In the genomic region with DNA sequence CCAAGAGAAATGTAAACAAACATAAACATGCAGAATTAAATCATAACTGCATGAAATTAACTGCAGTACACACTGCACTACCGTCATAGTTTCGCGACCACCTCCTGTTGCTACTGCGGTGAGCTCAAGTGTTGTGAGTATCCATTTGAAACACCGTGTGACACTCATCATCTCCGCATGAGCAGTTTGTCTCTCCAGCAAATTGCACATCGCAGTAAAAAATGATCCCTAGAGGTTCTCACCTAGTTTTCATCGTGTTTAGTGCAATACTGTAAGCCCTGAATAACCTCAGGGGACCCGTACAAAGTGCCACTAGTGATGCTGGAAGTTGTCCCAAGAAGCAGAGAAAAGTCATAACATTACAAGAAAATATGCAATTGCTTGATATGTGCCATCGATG, we compare ENCODE assay signal across 16 cellular contexts.
A peak's percentile ranks its signal among the peaks of the same experiment; 100 is the strongest.
DNase-seq lines count a peak whose midpoint lies in the region; ATAC-seq and TF ChIP-seq lines count a peak whose summit lies in the region.
"Had no signal": no experiment of that assay in that cellular context is flagged by ENCODE, and none has a peak within 500 bp of the region (broad histone marks: within the 10 kb centered on the region; RNA-seq: fewer than 3 reads in every experiment).

No MANE protein-coding gene starts in this region.

- H3K36me3 ChIP-seq in BLaER1 (peaks cover 11% of the 10 kb centered on the region), neural cell (ENCODE audit: insufficient read depth, low read length) (no peaks in the 10 kb centered on the region), prostate gland (no peaks in the 10 kb centered on the region)

- WGBS in prostate gland: 92% methylated on average over 10 of the region's 10 CpGs

- H3K27me3 ChIP-seq in BLaER1 (no peaks in the 10 kb centered on the region), neural cell (ENCODE audit: insufficient read depth, low read depth, low read length) (no peaks in the 10 kb centered on the region), prostate gland (replicated peaks; ENCODE audit: insufficient read depth) (no peaks in the 10 kb centered on the region)

- DNase-seq in NCI-H187 (lab: John Stamatoyannopoulos, UW): peak; percentile 61 to 77
- DNase-seq in NCI-H2227 treated with DMSO at 0.1 percent for 48 hours (lab: John Stamatoyannopoulos, UW): peak; percentile 37
- DNase-seq in NOMO-1 (lab: John Stamatoyannopoulos, UW; ENCODE audit: unreplicated experiment in 2 of 2): no peak
- DNase-seq in prostate gland (ENCODE audit: low spot score): no peak
- DNase-seq: CD8-positive, alpha-beta T cell; KBM-7; NCI-H1048; NCI-H2029; NCI-H526; T-cell had no signal

- intact Hi-C loops in prostate gland (cut with DNase I): no loop called here

- H3K79me2 ChIP-seq in neural cell (replicated peaks; ENCODE audit: insufficient read depth, low read length): no peaks in the 10 kb centered on the region

- no peak overlapping the region for H2AFZ ChIP-seq in neural cell (ENCODE audit: low read depth, low read length)
- H2AFZ ChIP-seq: GM23338 had no signal

- H3K4me3 ChIP-seq in BLaER1 (no peak overlapping the region), neural cell (ENCODE audit: low read length) (no peak overlapping the region), prostate gland (no peak overlapping the region)
- H3K4me3 ChIP-seq: GM23338, SK-N-MC had no signal

- H3K9me3 ChIP-seq in BLaER1 (no peaks in the 10 kb centered on the region), neural cell (ENCODE audit: low read length) (no peaks in the 10 kb centered on the region), prostate gland (no peaks in the 10 kb centered on the region)

- H3K9me2 ChIP-seq in neural cell (ENCODE audit: insufficient read depth, low read length): no peaks in the 10 kb centered on the region

- no peak overlapping the region for H3K27ac ChIP-seq in BLaER1
- H3K27ac ChIP-seq in neural cell (ENCODE audit: low read length): peak overlapping the region; percentile 27
- no peak overlapping the region for H3K27ac ChIP-seq in prostate gland
- H3K27ac ChIP-seq: SK-N-MC had no signal

- H3K9ac ChIP-seq in BLaER1 (no peak overlapping the region), neural cell (ENCODE audit: low read length) (no peak overlapping the region)

- TF ChIP-seq CTCF in neural cell (IDR thresholded peaks at IDR 0.05; ENCODE audit: poor library complexity, severe bottlenecking) (no peak), prostate gland (IDR thresholded peaks at IDR 0.05) (no peak)

- no peak for TF ChIP-seq POLR2A in prostate gland (IDR thresholded peaks at IDR 0.05)

- TF ChIP-seq EP300 in neural cell (conservative IDR thresholded peaks at IDR 0.05; ENCODE audit: poor library complexity, severe bottlenecking): peak; percentile 88

- H3K4me1 ChIP-seq in BLaER1 (peaks cover 86% of the 10 kb centered on the region), prostate gland (replicated peaks) (peaks cover 4% of the 10 kb centered on the region)

- no peaks in the 10 kb centered on the region for H3F3A ChIP-seq in neural cell (ENCODE audit: insufficient read depth, low read length, poor library complexity, severe bottlenecking)

- H4K20me1 ChIP-seq in BLaER1: peaks cover 22% of the 10 kb centered on the region; the same call in 1 of the 2 replicates
- no peaks in the 10 kb centered on the region for H4K20me1 ChIP-seq in neural cell (ENCODE audit: insufficient read depth)

- H3K4me2 ChIP-seq in BLaER1: peak overlapping the region; percentile 68
- H3K4me2 ChIP-seq in neural cell (ENCODE audit: low read length): no peak overlapping the region
- H3K4me2 ChIP-seq: GM23338 had no signal

- ATAC-seq in HG03139 (IDR thresholded peaks at IDR 0.05; ENCODE audit: unreplicated experiment): no peak
- ATAC-seq: CD8-positive, alpha-beta T cell; GM23338; Right ventricle myocardium inferior; T-cell had no signal

- TF ChIP-seq RAD21 in neural cell (conservative IDR thresholded peaks at IDR 0.05): no peak

TF ChIP-seq in neural cell, 6 proteins besides CTCF, POLR2A, EP300 and RAD21:
- TF ChIP-seq POLR2AphosphoS5 (IDR thresholded peaks at IDR 0.05): peak; percentile 92
- TF ChIP-seq EZH2 (IDR thresholded peaks at IDR 0.05; ENCODE audit: borderline replicate concordance, insufficient read depth, low read length, poor library complexity, severe bottlenecking): no peak
- TF ChIP-seq SMC3 (conservative IDR thresholded peaks at IDR 0.05; ENCODE audit: poor library complexity): peak; percentile 18
- TF ChIP-seq REST (IDR thresholded peaks at IDR 0.05; ENCODE audit: borderline replicate concordance): no peak
- TF ChIP-seq MXI1 (conservative IDR thresholded peaks at IDR 0.05; ENCODE audit: poor library complexity, severe bottlenecking): no peak
- TF ChIP-seq TAF1 (IDR thresholded peaks at IDR 0.05; ENCODE audit: low read depth): no peak

Comparison
In these comparisons a context has a peak if more than half of its experiments do, and no peak if none do; other contexts are left out.
1. DNase-seq: peak in NCI-H187 (2 of 2) and NCI-H2227 treated with DMSO at 0.1 percent for 48 hours (single experiment); none in NOMO-1 (0 of 2) and prostate gland (single experiment).